In the genomic region with DNA sequence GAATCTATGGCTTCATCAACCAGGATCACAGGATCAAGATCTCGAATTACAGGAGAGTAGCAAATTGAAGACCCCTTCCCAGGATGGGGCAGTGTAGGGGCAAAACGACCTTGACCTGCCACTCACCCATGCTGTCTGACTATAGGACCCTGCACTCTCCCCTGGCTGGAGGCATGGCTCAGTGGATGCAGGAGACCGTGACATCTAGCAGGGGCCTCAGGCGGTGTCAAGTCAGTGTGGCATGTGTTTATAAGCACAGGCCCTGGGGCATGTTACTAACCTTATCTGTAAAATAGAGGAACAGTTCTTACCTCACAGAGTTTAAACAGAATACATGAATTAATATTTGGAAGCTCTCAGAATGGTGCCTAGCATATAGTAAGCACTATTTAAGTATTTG, we compare ENCODE assay signal across 25 cellular contexts. TPM values are rescaled to one million over a fixed set of nuclear protein-coding genes. Genes with fewer than 3 reads are reported as not detected.
DNase-seq lines count a peak whose midpoint lies in the region; ATAC-seq, FAIRE-seq and TF ChIP-seq lines count a peak whose summit lies in the region.
"Had no signal": no experiment of that assay in that cellular context is flagged by ENCODE, and none has a peak within 500 bp of the region (broad histone marks: within the 10 kb centered on the region; RNA-seq: fewer than 3 reads in every experiment).

No MANE protein-coding gene starts in this region.

- TF ChIP-seq RAD21 in liver (IDR thresholded peaks at IDR 0.05) = no peak

- H4K8ac ChIP-seq in trophoblast cell (ENCODE audit: low read depth, low read length) = no peak overlapping the region

- H3K4me3 Mint-ChIP-seq in WTC11 = no peak overlapping the region
- H3K4me3 Mint-ChIP-seq: CD4-positive, alpha-beta T cell; H9; HFFc6 had no signal

- no peak overlapping the region for H4K91ac ChIP-seq in trophoblast cell (ENCODE audit: low read depth, low read length)

- H3K27ac Mint-ChIP-seq in WTC11 = peak overlapping the region; percentile 24; the same call in 1 of the 2 replicates
- H3K27ac Mint-ChIP-seq: CD4-positive, alpha-beta T cell; HFFc6 had no signal

- H3K14ac ChIP-seq in trophoblast cell (ENCODE audit: low read length) = no peak overlapping the region

- H2BK120ac ChIP-seq in trophoblast cell (ENCODE audit: insufficient read depth, low read length, poor library complexity) = no peak overlapping the region

- no peak overlapping the region for H3K18ac ChIP-seq in trophoblast cell (ENCODE audit: low read length)

- no peaks in the 10 kb centered on the region for H3K9me3 Mint-ChIP-seq in WTC11
- H3K9me3 Mint-ChIP-seq: CD4-positive, alpha-beta T cell; H9; HFFc6 had no signal

- H3K36me3 ChIP-seq in liver (ENCODE audit: control insufficient read depth in 4 of 4, insufficient read depth in 3 of 4, low read depth in 1 of 4, low read length in 3 of 4) (peaks cover 0 to 2% (median 0%) of the 10 kb centered on the region in 4 donors), trophoblast cell (ENCODE audit: control insufficient read depth in 1 of 2, insufficient read depth in 2 of 2, low read length in 2 of 2) (peaks cover 3 to 5% of the 10 kb centered on the region in 2 experiments)
- H3K36me3 ChIP-seq: BLaER1, SJCRH30 had no signal

- H3K9me3 ChIP-seq in liver (ENCODE audit: control insufficient read depth in 4 of 4, low read length in 3 of 4) (no peaks in the 10 kb centered on the region), trophoblast cell (ENCODE audit: insufficient read depth, low read depth, low read length) (peaks cover 2% of the 10 kb centered on the region)
- H3K9me3 ChIP-seq: SJCRH30 had no signal

- H3K4ac ChIP-seq in trophoblast cell (ENCODE audit: low read depth, low read length) = no peak overlapping the region

- no peak overlapping the region for H3K4me3 ChIP-seq in liver (ENCODE audit: low read depth in 1 of 3, low read length in 3 of 3)
- no peak overlapping the region for H3K4me3 ChIP-seq in trophoblast cell (ENCODE audit: low read depth, low read length)
- H3K4me3 ChIP-seq: BLaER1, GM23248, SJCRH30 had no signal

- H3K9ac ChIP-seq in liver (ENCODE audit: low read depth in 1 of 2, low read length in 2 of 2) (no peak overlapping the region), trophoblast cell (ENCODE audit: low read length) (no peak overlapping the region)
- H3K9ac ChIP-seq: BLaER1, GM23248 had no signal

- no peak for TF ChIP-seq CTCF in WTC11 (IDR thresholded peaks at IDR 0.05)
- TF ChIP-seq CTCF in liver (IDR thresholded peaks at IDR 0.05; ENCODE audit: low read depth, low read length, missing input control) = no peak

- ATAC-seq in WTC11 = no peak

- H3K36me3 Mint-ChIP-seq in WTC11 = no peaks in the 10 kb centered on the region

- H3K79me1 ChIP-seq in trophoblast cell (ENCODE audit: low read length) = peaks cover 15% of the 10 kb centered on the region

- H3K4me1 ChIP-seq in liver (ENCODE audit: control insufficient read depth in 4 of 4, insufficient read depth in 4 of 4, low read length in 3 of 4) (peaks cover 24 to 75% (median 62%) of the 10 kb centered on the region in 4 donors), trophoblast cell (ENCODE audit: control insufficient read depth in 1 of 2, insufficient read depth in 2 of 2, low read length in 2 of 2) (peaks cover 17 to 23% of the 10 kb centered on the region in 2 experiments)

- H2AK5ac ChIP-seq in trophoblast cell (ENCODE audit: low read length) = no peak overlapping the region

- H3K27ac ChIP-seq in liver (ENCODE audit: low read depth in 1 of 2, low read length in 2 of 2) = peak overlapping the region; percentile 64 to 82
- H3K27ac ChIP-seq in trophoblast cell (ENCODE audit: low read depth, low read length) = no peak overlapping the region
- H3K27ac ChIP-seq: BLaER1, GM23248, SJCRH30 had no signal

- no peak overlapping the region for H2AFZ ChIP-seq in trophoblast cell (ENCODE audit: insufficient read depth, low read length, poor library complexity)
- H2AFZ ChIP-seq: GM23248 had no signal

- H2BK12ac ChIP-seq in trophoblast cell (ENCODE audit: low read length) = no peak overlapping the region

- 57% methylated on average over 4 of the region's 4 CpGs for WGBS in liver
- WGBS in trophoblast cell (ENCODE audit: extremely low coverage, insufficient coverage, insufficient read length) = no CpG with 5 or more reads among the region's 4 CpGs

- H3K4me1 Mint-ChIP-seq in WTC11 = peaks cover 21% of the 10 kb centered on the region

- DNase-seq in GM19239 (ENCODE audit: insufficient read length, low spot score) (no peak), WTC11 (ENCODE audit: low spot score) (no peak), trophoblast cell (peak; percentile 75 to 86), NCI-H2227 treated with DMSO at 0.1 percent for 48 hours (lab: John Stamatoyannopoulos, UW) (no peak), pons (ENCODE audit: low spot score) (no peak), DMS114 treated with DMSO at 0.1 percent for 48 hours (lab: John Stamatoyannopoulos, UW; ENCODE audit: unreplicated experiment) (no peak)
- DNase-seq: CD4-positive, alpha-beta T cell; COR-L47; DND-41; GM23248; H9; HFFc6; KG1; NCI-H1092 treated with DMSO at 0.1 percent for 48 hours; NCI-H146; NCI-H2029; NCI-H345; NCI-H526 had no signal

- H3K4me2 ChIP-seq in trophoblast cell (ENCODE audit: low read length) = no peak overlapping the region
- H3K4me2 ChIP-seq: BLaER1 had no signal

- no peak overlapping the region for H2BK5ac ChIP-seq in trophoblast cell (ENCODE audit: low read depth, low read length, poor library complexity)

- no peak overlapping the region for H3K23ac ChIP-seq in trophoblast cell (ENCODE audit: low read length)

- peaks cover 14% of the 10 kb centered on the region for H3K27me3 Mint-ChIP-seq in WTC11 (ENCODE audit: low read depth)

- H3K27me3 ChIP-seq in liver (ENCODE audit: control insufficient read depth in 4 of 4, insufficient read depth in 4 of 4, low read length in 3 of 4) (no peaks in the 10 kb centered on the region), trophoblast cell (ENCODE audit: insufficient read depth, low read length) (no peaks in the 10 kb centered on the region)
- H3K27me3 ChIP-seq: SJCRH30 had no signal

- no peak overlapping the region for H4K12ac ChIP-seq in trophoblast cell (ENCODE audit: low read depth, low read length)

- CTCF ChIA-PET in WTC11 (lab: Charles Lee) = interaction anchor here (1.1 kb wide), 1 partner anchor 24 kb away, joined by 3 read pairs; no protein-coding TSS in a partner anchor

- peak; percentile 23 for FAIRE-seq in GM19239 (lab: Jason Lieb, UNC)
- FAIRE-seq: GM12891, RCC 7860 had no signal

- POLR2A ChIA-PET in WTC11 (lab: Charles Lee) = no interaction called here

- no peaks in the 10 kb centered on the region for H3K79me2 ChIP-seq in trophoblast cell (ENCODE audit: control insufficient read depth, insufficient read depth, low read length, poor library complexity)

TF ChIP-seq in WTC11, 78 proteins besides CTCF, POLR2A, EP300 and RAD21 (continues in another document):
- TF ChIP-seq RORB (CRISPR knock-in tag; IDR thresholded peaks at IDR 0.05) (no peak), ZNF121 (CRISPR knock-in tag; IDR thresholded peaks at IDR 0.05) (no peak), TEAD1 (CRISPR knock-in tag; IDR thresholded peaks at IDR 0.05) (no peak)
- TF ChIP-seq, protein P1, sequence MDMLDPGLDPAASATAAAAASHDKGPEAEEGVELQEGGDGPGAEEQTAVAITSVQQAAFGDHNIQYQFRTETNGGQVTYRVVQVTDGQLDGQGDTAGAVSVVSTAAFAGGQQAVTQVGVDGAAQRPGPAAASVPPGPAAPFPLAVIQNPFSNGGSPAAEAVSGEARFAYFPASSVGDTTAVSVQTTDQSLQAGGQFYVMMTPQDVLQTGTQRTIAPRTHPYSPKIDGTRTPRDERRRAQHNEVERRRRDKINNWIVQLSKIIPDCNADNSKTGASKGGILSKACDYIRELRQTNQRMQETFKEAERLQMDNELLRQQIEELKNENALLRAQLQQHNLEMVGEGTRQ (CRISPR knock-in tag; IDR thresholded peaks at IDR 0.05) = no peak

TF ChIP-seq in liver, 16 proteins besides CTCF, POLR2A, EP300 and RAD21:
- TF ChIP-seq, protein P2, sequence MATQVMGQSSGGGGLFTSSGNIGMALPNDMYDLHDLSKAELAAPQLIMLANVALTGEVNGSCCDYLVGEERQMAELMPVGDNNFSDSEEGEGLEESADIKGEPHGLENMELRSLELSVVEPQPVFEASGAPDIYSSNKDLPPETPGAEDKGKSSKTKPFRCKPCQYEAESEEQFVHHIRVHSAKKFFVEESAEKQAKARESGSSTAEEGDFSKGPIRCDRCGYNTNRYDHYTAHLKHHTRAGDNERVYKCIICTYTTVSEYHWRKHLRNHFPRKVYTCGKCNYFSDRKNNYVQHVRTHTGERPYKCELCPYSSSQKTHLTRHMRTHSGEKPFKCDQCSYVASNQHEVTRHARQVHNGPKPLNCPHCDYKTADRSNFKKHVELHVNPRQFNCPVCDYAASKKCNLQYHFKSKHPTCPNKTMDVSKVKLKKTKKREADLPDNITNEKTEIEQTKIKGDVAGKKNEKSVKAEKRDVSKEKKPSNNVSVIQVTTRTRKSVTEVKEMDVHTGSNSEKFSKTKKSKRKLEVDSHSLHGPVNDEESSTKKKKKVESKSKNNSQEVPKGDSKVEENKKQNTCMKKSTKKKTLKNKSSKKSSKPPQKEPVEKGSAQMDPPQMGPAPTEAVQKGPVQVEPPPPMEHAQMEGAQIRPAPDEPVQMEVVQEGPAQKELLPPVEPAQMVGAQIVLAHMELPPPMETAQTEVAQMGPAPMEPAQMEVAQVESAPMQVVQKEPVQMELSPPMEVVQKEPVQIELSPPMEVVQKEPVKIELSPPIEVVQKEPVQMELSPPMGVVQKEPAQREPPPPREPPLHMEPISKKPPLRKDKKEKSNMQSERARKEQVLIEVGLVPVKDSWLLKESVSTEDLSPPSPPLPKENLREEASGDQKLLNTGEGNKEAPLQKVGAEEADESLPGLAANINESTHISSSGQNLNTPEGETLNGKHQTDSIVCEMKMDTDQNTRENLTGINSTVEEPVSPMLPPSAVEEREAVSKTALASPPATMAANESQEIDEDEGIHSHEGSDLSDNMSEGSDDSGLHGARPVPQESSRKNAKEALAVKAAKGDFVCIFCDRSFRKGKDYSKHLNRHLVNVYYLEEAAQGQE (IDR thresholded peaks at IDR 0.05) = no peak
- TF ChIP-seq EGR1 (IDR thresholded peaks at IDR 0.05; ENCODE audit: low read depth in 2 of 2) (no peak), GABPA (IDR thresholded peaks at IDR 0.05 in 1 of 2, conservative IDR thresholded peaks at IDR 0.05 in 1 of 2) (no peak), FOXA2 (IDR thresholded peaks at IDR 0.05) (no peak), YY1 (IDR thresholded peaks at IDR 0.05) (no peak), HNF4G (IDR thresholded peaks at IDR 0.05) (no peak)

RNA-seq across cellular contexts. Expression of a gene that starts 3.5 kb away (rescaled TPM):
- total RNA-seq in WTC11 (2021) (8.0 to 9.8 TPM (median 8.4 TPM) in 3 replicates), liver (100 to 1,000 TPM in 1 of 2 donors, 10 to 100 TPM in 1; 17.4 to 126 TPM)
- 100 to 1,000 TPM; 134 to 140 TPM for polyA plus RNA-seq in liver
- polyA plus RNA-seq in trophoblast cell (2013) = 14.8 and 15.0 TPM in 2 replicates
- total RNA-seq: CD4-positive, alpha-beta T cell; GM23248; HT1080; OCI-LY7 had no signal

RNA-seq across cellular contexts. Expression of a gene that starts 24.9 kb away (rescaled TPM):
- 2.6 to 2.7 TPM (median 2.7 TPM) in 3 replicates for total RNA-seq in WTC11 (2021)
- 1 to 10 TPM; 2.2 to 5.9 TPM for total RNA-seq in liver
- 1 to 10 TPM; 7.5 to 8.1 TPM for polyA plus RNA-seq in liver
- polyA plus RNA-seq in trophoblast cell (2013) = 2.8 and 2.9 TPM in 2 replicates
- total RNA-seq: CD4-positive, alpha-beta T cell; GM23248; HFFc6; HT1080; OCI-LY7 had no signal
- polyA plus RNA-seq: GM23248 had no signal

Comparison
In these comparisons a context has a peak if more than half of its experiments do, and no peak if none do; other contexts are left out.
1. DNase-seq: peak in trophoblast cell (2 of 2); none in GM19239 (single experiment), WTC11 (single experiment), NCI-H2227 treated with DMSO at 0.1 percent for 48 hours (single experiment), pons (single experiment) and DMS114 treated with DMSO at 0.1 percent for 48 hours (single experiment).